Comparison of ENCODE assay signal across 1 cellular context in genomic region chr12:1799068-1799881, GRCh38.
TF ChIP-seq lines count a peak whose summit lies in the region.

No MANE protein-coding gene starts in this region.

TF ChIP-seq in WTC11, 78 proteins besides CTCF, POLR2A, EP300 and RAD21:
- TF ChIP-seq E2F1 (CRISPR knock-in tag; IDR thresholded peaks at IDR 0.05): no peak
- no peak for TF ChIP-seq AR (CRISPR knock-in tag; IDR thresholded peaks at IDR 0.05)
- no peak for TF ChIP-seq USF2 (CRISPR knock-in tag; IDR thresholded peaks at IDR 0.05)
- no peak for TF ChIP-seq PRRX2 (CRISPR knock-in tag; IDR thresholded peaks at IDR 0.05)
- no peak for TF ChIP-seq E2F4 (CRISPR knock-in tag; IDR thresholded peaks at IDR 0.05; ENCODE audit: borderline replicate concordance, low read depth)
- TF ChIP-seq ESRRA (CRISPR knock-in tag; IDR thresholded peaks at IDR 0.05; ENCODE audit: borderline replicate concordance): no peak
- no peak for TF ChIP-seq ZSCAN18 (CRISPR knock-in tag; IDR thresholded peaks at IDR 0.05)
- TF ChIP-seq ELF4 (CRISPR knock-in tag; IDR thresholded peaks at IDR 0.05; ENCODE audit: low read depth): no peak
- no peak for TF ChIP-seq HMGXB4 (CRISPR knock-in tag; IDR thresholded peaks at IDR 0.05)
- TF ChIP-seq SMAD3 (CRISPR knock-in tag; IDR thresholded peaks at IDR 0.05; ENCODE audit: borderline replicate concordance): no peak
- no peak for TF ChIP-seq HMGA2 (CRISPR knock-in tag; IDR thresholded peaks at IDR 0.05)
- TF ChIP-seq SOX15 (CRISPR knock-in tag; IDR thresholded peaks at IDR 0.05): no peak
- no peak for TF ChIP-seq CBFB (CRISPR knock-in tag; IDR thresholded peaks at IDR 0.05; ENCODE audit: low read depth)
- no peak for TF ChIP-seq ATF6 (CRISPR knock-in tag; IDR thresholded peaks at IDR 0.05)
